ENCODE assay signal across 24 cellular contexts in the genomic region with DNA sequence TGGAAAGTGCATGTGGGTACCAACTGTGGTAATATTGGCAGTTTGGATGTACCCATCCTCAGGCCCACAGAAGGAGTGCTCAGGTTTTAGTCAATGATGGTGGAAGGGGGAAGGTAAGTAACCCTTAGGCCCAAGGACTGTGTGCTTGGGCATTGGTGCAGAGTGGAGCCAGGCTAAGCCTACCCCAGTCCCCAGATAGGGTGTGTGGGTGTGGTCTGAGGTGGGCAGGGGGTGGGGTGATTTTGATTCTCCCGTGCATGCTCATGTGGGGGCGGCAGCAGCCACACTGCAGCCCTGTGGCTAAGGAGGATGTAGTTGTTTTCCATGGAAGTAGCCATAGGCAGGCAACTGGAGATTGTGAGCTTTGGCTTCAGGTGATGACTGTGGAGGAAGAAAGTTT.
A peak's percentile ranks its signal among the peaks of the same experiment; 100 is the strongest.
DNase-seq lines count a peak whose midpoint lies in the region; ATAC-seq, FAIRE-seq and TF ChIP-seq lines count a peak whose summit lies in the region.
"Had no signal": no experiment of that assay in that cellular context is flagged by ENCODE, and none has a peak within 500 bp of the region (broad histone marks: within the 10 kb centered on the region; RNA-seq: fewer than 3 reads in every experiment).

No MANE protein-coding gene starts in this region.

- no peak overlapping the region for H3K56ac ChIP-seq in H9 (ENCODE audit: insufficient read length, low read depth, low read length)

- H2BK15ac ChIP-seq in H9 (ENCODE audit: low read depth, low read length) (no peak overlapping the region), mesenchymal stem cell (ENCODE audit: low read depth, poor library complexity, severe bottlenecking) (no peak overlapping the region)

- H3K23me2 ChIP-seq in H9 (ENCODE audit: insufficient read length, low read depth, low read length, poor library complexity, severe bottlenecking), result no peaks in the 10 kb centered on the region

- no peaks in the 10 kb centered on the region for H3K9me3 ChIP-seq in H9 (ENCODE audit: control insufficient read depth, low read depth, low read length)
- H3K9me3 ChIP-seq in mesenchymal stem cell (ENCODE audit: control insufficient read depth, low read length), result peaks cover 3% of the 10 kb centered on the region
- H3K9me3 ChIP-seq in upper lobe of right lung, result no peaks in the 10 kb centered on the region
- H3K9me3 ChIP-seq: A549; BLaER1 treated with 17β-estradiol and CSF1 and Interleukin-3, amounts not matched to agents 10 nM and 100 nM had no signal

- H3K27me3 ChIP-seq in H9 (ENCODE audit: insufficient read depth, low read length), result no peaks in the 10 kb centered on the region
- no peaks in the 10 kb centered on the region for H3K27me3 ChIP-seq in mesenchymal stem cell (ENCODE audit: control insufficient read depth in 1 of 2, insufficient read depth in 1 of 2, low read length in 2 of 2)
- no peaks in the 10 kb centered on the region for H3K27me3 ChIP-seq in upper lobe of right lung
- H3K27me3 ChIP-seq: BLaER1 treated with 17β-estradiol and CSF1 and Interleukin-3, amounts not matched to agents 10 nM and 100 nM had no signal

- CTCF ChIA-PET in WTC11 (lab: Charles Lee), result no interaction called here

- H4K91ac ChIP-seq in H9 (ENCODE audit: insufficient read length, low read depth, low read length) (no peak overlapping the region), mesenchymal stem cell (ENCODE audit: low read length) (no peak overlapping the region)

- H3K18ac ChIP-seq in H9 (ENCODE audit: insufficient read length, low read depth, low read length), result no peak overlapping the region
- H3K18ac ChIP-seq in mesenchymal stem cell (ENCODE audit: low read depth in 1 of 2, low read length in 2 of 2), result no peak overlapping the region

- H3K4me2 ChIP-seq in H9 (ENCODE audit: insufficient read depth, insufficient read length, low read length), result no peak overlapping the region
- H3K4me2 ChIP-seq in mesenchymal stem cell (ENCODE audit: low read length, poor library complexity, severe bottlenecking), result no peak overlapping the region
- H3K4me2 ChIP-seq: A549; BLaER1 treated with 17β-estradiol and CSF1 and Interleukin-3, amounts not matched to agents 10 nM and 100 nM had no signal

- no peak overlapping the region for H2BK5ac ChIP-seq in H9 (ENCODE audit: insufficient read length, low read length)
- H2BK5ac ChIP-seq in mesenchymal stem cell (ENCODE audit: low read depth, low read length, poor library complexity, severe bottlenecking), result no peak overlapping the region

- H3K79me1 ChIP-seq in H9 (ENCODE audit: insufficient read depth, low read depth, low read length, poor library complexity, severe bottlenecking) (no peaks in the 10 kb centered on the region), mesenchymal stem cell (replicated peaks; ENCODE audit: low read length, poor library complexity, severe bottlenecking) (no peaks in the 10 kb centered on the region)

- no peak overlapping the region for H3K9ac ChIP-seq in H9 (ENCODE audit: extremely low read depth, insufficient read length, low read length)
- H3K9ac ChIP-seq in mesenchymal stem cell (ENCODE audit: low read length), result no peak overlapping the region
- H3K9ac ChIP-seq: BLaER1 treated with 17β-estradiol and CSF1 and Interleukin-3, amounts not matched to agents 10 nM and 100 nM had no signal

- H3K27me3 Mint-ChIP-seq in H9 (ENCODE audit: low read depth), result no peaks in the 10 kb centered on the region; the same call in 1 of the 2 replicates
- no peaks in the 10 kb centered on the region for H3K27me3 Mint-ChIP-seq in WTC11 (ENCODE audit: low read depth)
- H3K27me3 Mint-ChIP-seq: B cell; CD4-positive, alpha-beta T cell had no signal

- no peaks in the 10 kb centered on the region for H3K4me1 Mint-ChIP-seq in H9
- no peaks in the 10 kb centered on the region for H3K4me1 Mint-ChIP-seq in WTC11
- H3K4me1 Mint-ChIP-seq: B cell had no signal

- H3K9me3 Mint-ChIP-seq in H9 (peaks cover 0 to 3% of the 10 kb centered on the region in 2 experiments; a peak in 1 of 5 replicates), WTC11 (0 out of 2 replicates have a peak, but pooled peaks cover 8% of the 10 kb centered on the region)

- no peak overlapping the region for H4K5ac ChIP-seq in H9 (ENCODE audit: insufficient read length, low read depth, low read length)

- intact Hi-C loops in upper lobe of right lung (cut with DNase I), result no loop called here

- no peak overlapping the region for H3K4ac ChIP-seq in H9 (ENCODE audit: low read depth, low read length)
- H3K4ac ChIP-seq in mesenchymal stem cell (ENCODE audit: low read depth in 1 of 2, low read length in 2 of 2), result no peak overlapping the region

- no peak overlapping the region for H4K8ac ChIP-seq in H9 (replicated peaks; ENCODE audit: insufficient read length, low read depth, low read length)
- no peak overlapping the region for H4K8ac ChIP-seq in mesenchymal stem cell (ENCODE audit: low read length)

- H3T11ph ChIP-seq in H9 (ENCODE audit: low read length), result no peak overlapping the region

- DNase-seq in H9 (no peak), WTC11 (ENCODE audit: low spot score) (no peak), mesenchymal stem cell (no peak), upper lobe of right lung (no peak), HTR-8/SVneo (ENCODE audit: insufficient read length, low spot score) (no peak), NCI-H524 treated with DMSO at 0.1 percent for 48 hours (lab: John Stamatoyannopoulos, UW) (no peak)
- no peak for DNase-seq in activated effector memory CD4-positive, alpha-beta T cell treated with Interleukin-2 at 50 U/mL for 16 hours
- DNase-seq: AML-193; Caco-2; Calu3; CD4-positive, alpha-beta T cell; CD8-positive, alpha-beta T cell; DND-41; EL; GDM1 had no signal

- H3K23ac ChIP-seq in H9 (ENCODE audit: insufficient read length, low read depth, low read length) (no peak overlapping the region), mesenchymal stem cell (ENCODE audit: low read length in 2 of 2) (peak overlapping the region in 1 of 2 experiments; percentile 52)

- no peaks in the 10 kb centered on the region for H3K36me3 ChIP-seq in mesenchymal stem cell (ENCODE audit: control insufficient read depth in 1 of 2, insufficient read depth in 2 of 2, low read depth in 1 of 2, low read length in 2 of 2)
- no peaks in the 10 kb centered on the region for H3K36me3 ChIP-seq in upper lobe of right lung
- H3K36me3 ChIP-seq: BLaER1 treated with 17β-estradiol and CSF1 and Interleukin-3, amounts not matched to agents 10 nM and 100 nM had no signal

- H3K36me3 Mint-ChIP-seq in H9 (ENCODE audit: insufficient read depth in 1 of 3, low read depth in 3 of 3), result peaks cover 0 to 3% (median 0%) of the 10 kb centered on the region in 3 experiments; a peak in 2 of 7 replicates
- no peaks in the 10 kb centered on the region for H3K36me3 Mint-ChIP-seq in WTC11
- H3K36me3 Mint-ChIP-seq: CD8-positive, alpha-beta T cell had no signal

- H2BK20ac ChIP-seq in H9 (ENCODE audit: low read depth, low read length, poor library complexity, severe bottlenecking), result no peak overlapping the region

- POLR2A ChIA-PET in WTC11 (lab: Charles Lee), result interaction anchor here (0.7 kb wide), 1 partner anchor 268 kb away, joined by 3 read pairs; no protein-coding TSS in a partner anchor

- H2BK120ac ChIP-seq in H9 (ENCODE audit: low read depth, low read length, poor library complexity, severe bottlenecking), result no peak overlapping the region
- H2BK120ac ChIP-seq in mesenchymal stem cell (ENCODE audit: low read depth, low read length), result no peak overlapping the region

- no peak overlapping the region for H2AFZ ChIP-seq in H9 (ENCODE audit: low read length)
- peak overlapping the region; percentile 29 for H2AFZ ChIP-seq in mesenchymal stem cell (ENCODE audit: low read depth, low read length)

- H3K27ac ChIP-seq in H9 (ENCODE audit: insufficient read length, low read depth, low read length) (no peak overlapping the region), mesenchymal stem cell (ENCODE audit: low read length, poor library complexity, severe bottlenecking) (no peak overlapping the region), upper lobe of right lung (no peak overlapping the region)
- H3K27ac ChIP-seq: 22Rv1; A549; BLaER1 treated with 17β-estradiol and CSF1 and Interleukin-3, amounts not matched to agents 10 nM and 100 nM; C4-2B had no signal

- H2AK5ac ChIP-seq in H9 (ENCODE audit: insufficient read length, low read length), result no peak overlapping the region
- no peak overlapping the region for H2AK5ac ChIP-seq in mesenchymal stem cell (ENCODE audit: low read length, severe bottlenecking)

- peak; percentile 48; the same call in 1 of the 2 replicates for ATAC-seq in WTC11
- ATAC-seq in upper lobe of right lung, result peak; percentile 31
- ATAC-seq: A549; CD8-positive, alpha-beta T cell; GM12878 had no signal

- H3K4me3 Mint-ChIP-seq in H9 (no peak overlapping the region), WTC11 (no peak overlapping the region)
- H3K4me3 Mint-ChIP-seq: B cell; CD4-positive, alpha-beta T cell; CD8-positive, alpha-beta T cell had no signal

- no peak for FAIRE-seq in HTR-8/SVneo (lab: Jason Lieb, UNC)
- FAIRE-seq: A549, D721Med, GM12878, GM12892, GM18507 had no signal

- no peak overlapping the region for H2BK12ac ChIP-seq in H9 (ENCODE audit: insufficient read length, low read depth, low read length)
- no peak overlapping the region for H2BK12ac ChIP-seq in mesenchymal stem cell (ENCODE audit: low read length in 2 of 2)

- H3K27ac Mint-ChIP-seq in H9, result peak overlapping the region in 2 of 3 experiments; percentile 23 to 39; a peak in 2 of 7 replicates
- H3K27ac Mint-ChIP-seq in WTC11, result no peak overlapping the region
- H3K27ac Mint-ChIP-seq: B cell; CD4-positive, alpha-beta T cell; CD8-positive, alpha-beta T cell had no signal

- H3K79me2 ChIP-seq in H9 (ENCODE audit: insufficient read depth, low read length), result no peaks in the 10 kb centered on the region

- H3K14ac ChIP-seq in H9 (ENCODE audit: insufficient read depth, low read length) (no peak overlapping the region), mesenchymal stem cell (ENCODE audit: low read length in 2 of 2) (peak overlapping the region in 1 of 2 experiments; percentile 7)

- TF ChIP-seq CTCF in H9 (conservative IDR thresholded peaks at IDR 0.05) (no peak), WTC11 (IDR thresholded peaks at IDR 0.05) (no peak), upper lobe of right lung (IDR thresholded peaks at IDR 0.05) (no peak)

- H3K4me3 ChIP-seq in mesenchymal stem cell (ENCODE audit: insufficient read depth in 1 of 2, low read depth in 1 of 2, low read length in 2 of 2) (no peak overlapping the region), upper lobe of right lung (no peak overlapping the region)
- H3K4me3 ChIP-seq: A549; BLaER1 treated with 17β-estradiol and CSF1 and Interleukin-3, amounts not matched to agents 10 nM and 100 nM; GM12878 had no signal

- no peaks in the 10 kb centered on the region for H4K20me1 ChIP-seq in H9 (ENCODE audit: control insufficient read depth, insufficient read depth, insufficient read length)
- H4K20me1 ChIP-seq: BLaER1 treated with 17β-estradiol and CSF1 and Interleukin-3, amounts not matched to agents 10 nM and 100 nM had no signal

- H3K4me1 ChIP-seq in H9 (ENCODE audit: insufficient read depth, low read length) (no peaks in the 10 kb centered on the region), mesenchymal stem cell (ENCODE audit: control insufficient read depth, insufficient read depth, low read depth, low read length) (no peaks in the 10 kb centered on the region), upper lobe of right lung (no peaks in the 10 kb centered on the region)
- H3K4me1 ChIP-seq: A549; BLaER1 treated with 17β-estradiol and CSF1 and Interleukin-3, amounts not matched to agents 10 nM and 100 nM; Caco-2 had no signal

- WGBS in H9 (ENCODE audit: extremely low coverage, insufficient read length, low lambda C conversion rate), result no CpG with 5 or more reads among the region's 2 CpGs
- WGBS in mesenchymal stem cell, result 80% methylated on average over 2 of the region's 2 CpGs
